In genomic region chr11:102316505-102316904, GRCh38 we compare ENCODE assay signal across 9 cellular contexts. TPM values are rescaled to one million over a fixed set of nuclear protein-coding genes. Genes with fewer than 3 reads are reported as not detected.
A peak's percentile ranks its signal among the peaks of the same experiment; 100 is the strongest.
DNase-seq lines count a peak whose midpoint lies in the region; ATAC-seq and TF ChIP-seq lines count a peak whose summit lies in the region.
"Had no signal": no experiment of that assay in that cellular context is flagged by ENCODE, and none has a peak within 500 bp of the region (broad histone marks: within the 10 kb centered on the region; RNA-seq: fewer than 3 reads in every experiment).

No MANE protein-coding gene starts in this region.

- intact Hi-C loops in activated CD4-positive, alpha-beta T cell treated with anti-CD3 and anti-CD28 coated beads for 36 hours (cut with DNase I, micrococcal nuclease) = loop anchor here (1.0 to 5.0 kb wide), 3 partner anchors 9 to 721 kb away; no protein-coding TSS in a partner anchor
- intact Hi-C loops in left lung (cut with DNase I) = no loop called here

- H3K4me3 Mint-ChIP-seq in activated CD4-positive, alpha-beta T cell treated with anti-CD3 and anti-CD28 coated beads for 36 hours = peak overlapping the region; percentile 96
- H3K4me3 Mint-ChIP-seq in endodermal cell = no peak overlapping the region

- WGBS in thymus = 65% methylated on average over 3 of the region's 3 CpGs
- WGBS in endodermal cell (ENCODE audit: insufficient coverage in 1 of 2, insufficient read length in 1 of 2), 2 experiments = 94 to 100% methylated on average over 2 to 3 of the region's 3 CpGs

- POLR2A ChIA-PET in activated CD4-positive, alpha-beta T cell treated with anti-CD3 and anti-CD28 coated beads for 36 hours (lab: Charles Lee) = no interaction called here

- peak overlapping the region in 1 of 2 donors; percentile 60 for H3K4me3 ChIP-seq in left lung
- H3K4me3 ChIP-seq in thymus (ENCODE audit: low read length) = no peak overlapping the region
- no peak overlapping the region for H3K4me3 ChIP-seq in endodermal cell (ENCODE audit: low read length)

- H3K27me3 Mint-ChIP-seq in activated CD4-positive, alpha-beta T cell treated with anti-CD3 and anti-CD28 coated beads for 36 hours = no peaks in the 10 kb centered on the region
- peaks cover 27% of the 10 kb centered on the region for H3K27me3 Mint-ChIP-seq in endodermal cell (ENCODE audit: insufficient read depth)

- H3K27me3 ChIP-seq in left lung = no peaks in the 10 kb centered on the region
- H3K27me3 ChIP-seq in thymus (ENCODE audit: control insufficient read depth, insufficient read depth) = no peaks in the 10 kb centered on the region
- H3K27me3 ChIP-seq in endodermal cell (ENCODE audit: control insufficient read depth, insufficient read depth, low read length, poor library complexity, severe bottlenecking) = peaks cover 30% of the 10 kb centered on the region

- H3K4me1 Mint-ChIP-seq in activated CD4-positive, alpha-beta T cell treated with anti-CD3 and anti-CD28 coated beads for 36 hours = peaks cover 65% of the 10 kb centered on the region
- peaks cover 7% of the 10 kb centered on the region for H3K4me1 Mint-ChIP-seq in endodermal cell

- peaks cover 43% of the 10 kb centered on the region for H3K36me3 Mint-ChIP-seq in activated CD4-positive, alpha-beta T cell treated with anti-CD3 and anti-CD28 coated beads for 36 hours (ENCODE audit: low read depth)
- no peaks in the 10 kb centered on the region for H3K36me3 Mint-ChIP-seq in endodermal cell (ENCODE audit: low read depth)

- CTCF ChIA-PET in activated CD4-positive, alpha-beta T cell treated with anti-CD3 and anti-CD28 coated beads for 36 hours (lab: Charles Lee) = interaction anchor here (0.5 to 12.0 kb wide), 8 partner anchors 10 to 350 kb away, joined by 3 to 222 read pairs (median 4); no protein-coding TSS in a partner anchor

- H3K27ac ChIP-seq in VCaP = peak overlapping the region; percentile 82
- H3K27ac ChIP-seq in left lung = peak overlapping the region; percentile 77 to 86
- peak overlapping the region; percentile 75 for H3K27ac ChIP-seq in thymus (ENCODE audit: low read depth)
- H3K27ac ChIP-seq in endodermal cell (ENCODE audit: low read depth, low read length) = no peak overlapping the region

- peak overlapping the region; percentile 99 for H3K27ac Mint-ChIP-seq in activated CD4-positive, alpha-beta T cell treated with anti-CD3 and anti-CD28 coated beads for 36 hours
- no peak overlapping the region for H3K27ac Mint-ChIP-seq in endodermal cell

- no peaks in the 10 kb centered on the region for H3K9me3 Mint-ChIP-seq in activated CD4-positive, alpha-beta T cell treated with anti-CD3 and anti-CD28 coated beads for 36 hours (ENCODE audit: low read depth)
- H3K9me3 Mint-ChIP-seq in endodermal cell = no peaks in the 10 kb centered on the region

- H3K4me1 ChIP-seq in left lung (peaks cover 9 to 90% of the 10 kb centered on the region in 2 donors), thymus (ENCODE audit: control insufficient read depth, insufficient read depth, low read length) (peaks cover 27% of the 10 kb centered on the region), endodermal cell (ENCODE audit: control insufficient read depth, insufficient read depth, low read length) (no peaks in the 10 kb centered on the region)

- ATAC-seq in activated CD4-positive, alpha-beta T cell treated with anti-CD3 and anti-CD28 coated beads for 36 hours = no peak
- no peak for ATAC-seq in left lung
- ATAC-seq in GM18868 (IDR thresholded peaks at IDR 0.05; ENCODE audit: unreplicated experiment) = no peak

- H3K9me3 ChIP-seq in left lung (no peaks in the 10 kb centered on the region), thymus (ENCODE audit: control insufficient read depth) (no peaks in the 10 kb centered on the region), endodermal cell (ENCODE audit: control insufficient read depth, low read length) (no peaks in the 10 kb centered on the region)

- TF ChIP-seq CTCF in VCaP (conservative IDR thresholded peaks at IDR 0.05) (no peak), left lung (IDR thresholded peaks at IDR 0.05) (no peak), endodermal cell (conservative IDR thresholded peaks at IDR 0.05) (no peak)

- H3K9ac ChIP-seq in endodermal cell (ENCODE audit: extremely low read depth, low read length, poor library complexity, severe bottlenecking) = no peak overlapping the region

- no peak for DNase-seq in activated CD4-positive, alpha-beta T cell treated with anti-CD3 and anti-CD28 coated beads for 36 hours
- DNase-seq in activated CD4-positive, alpha-beta T cell treated with anti-CD3 and anti-CD28 coated beads for 1 hour = no peak
- DNase-seq in left lung (no peak), endodermal cell (no peak), NCI-H187 treated with DMSO at 0.1 percent for 48 hours (lab: John Stamatoyannopoulos, UW) (no peak)
- DNase-seq: GOT3 had no signal

- H3K36me3 ChIP-seq in left lung (no peaks in the 10 kb centered on the region), thymus (ENCODE audit: control insufficient read depth, insufficient read depth) (no peaks in the 10 kb centered on the region), endodermal cell (ENCODE audit: control insufficient read depth, insufficient read depth, low read length) (no peaks in the 10 kb centered on the region)

RNA-seq across cellular contexts. Expression of gene BIRC3, which starts 0.8 kb away (rescaled TPM):
- total RNA-seq in activated CD4-positive, alpha-beta T cell treated with anti-CD3 and anti-CD28 coated beads for 36 hours = 100 to 1,000 TPM in 1 of 2 experiments, 10 to 100 TPM in 1; 99.2 to 109 TPM
- total RNA-seq in left lung (10 to 100 TPM; 14.0 to 28.1 TPM), endodermal cell (under 1 TPM; 0.04 to 0.07 TPM)
- 73.7 TPM for polyA plus RNA-seq in thymus
- 0.18 TPM for polyA plus RNA-seq in endodermal cell (2013, experiment 1 of 2)
- polyA plus RNA-seq in endodermal cell (2013, experiment 2 of 2) = 0.41 TPM

RNA-seq across cellular contexts. Expression of gene BIRC2, which starts 30.5 kb away (rescaled TPM):
- total RNA-seq in activated CD4-positive, alpha-beta T cell treated with anti-CD3 and anti-CD28 coated beads for 36 hours = 10 to 100 TPM; 33.0 to 48.8 TPM
- total RNA-seq in left lung (10 to 100 TPM; 37.2 to 42.9 TPM), endodermal cell (10 to 100 TPM; 45.4 to 55.3 TPM)
- 95.9 TPM for polyA plus RNA-seq in thymus
- 50.3 TPM for polyA plus RNA-seq in endodermal cell (2013, experiment 1 of 2)
- 37.7 TPM for polyA plus RNA-seq in endodermal cell (2013, experiment 2 of 2)

Comparison
In these comparisons a context has a peak if more than half of its experiments do, and no peak if none do; other contexts are left out.
1. RNA of gene BIRC3, which starts 0.8 kb away (total RNA-seq): 99.2 to 109 TPM in activated CD4-positive, alpha-beta T cell treated with anti-CD3 and anti-CD28 coated beads for 36 hours and 14.0 to 28.1 TPM in left lung; 0.04 to 0.07 TPM in endodermal cell; every median in the first group is over 10 times any median in the second.
2. intact Hi-C loops: an anchor here in activated CD4-positive, alpha-beta T cell treated with anti-CD3 and anti-CD28 coated beads for 36 hours (1.0 to 5.0 kb wide); none called in left lung.